In the genomic region with DNA sequence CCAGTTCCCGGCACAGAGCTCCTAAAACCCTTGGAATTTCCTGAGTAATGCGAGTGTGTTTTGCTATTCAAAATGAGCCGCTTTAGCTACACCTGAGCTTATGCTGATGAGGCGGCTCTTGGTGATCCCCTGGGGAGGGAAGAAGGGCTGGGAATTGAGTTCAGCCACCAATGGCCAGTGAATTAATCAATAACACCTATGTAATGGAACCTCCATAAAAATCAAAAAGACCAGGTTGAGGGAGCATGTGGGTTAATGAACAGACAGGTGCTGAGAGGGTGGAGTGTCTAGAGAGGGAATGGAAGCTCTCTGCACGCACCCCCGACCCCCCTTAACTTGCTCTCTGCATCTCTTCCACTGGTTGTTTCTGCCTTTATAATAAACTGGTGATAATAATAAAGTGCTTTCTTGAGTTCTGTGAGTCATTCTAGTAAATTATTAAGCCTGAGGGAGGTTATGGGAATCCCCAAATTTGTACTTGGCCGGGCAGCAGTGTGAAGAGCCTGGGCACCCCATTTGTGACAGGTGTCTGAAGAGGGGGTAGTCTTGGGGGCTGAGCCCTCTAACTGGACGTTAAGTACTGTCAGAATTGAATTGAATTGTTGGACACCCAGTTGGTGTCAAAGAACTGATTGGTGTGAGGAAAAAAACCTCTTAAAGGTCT, we compare ENCODE assay signal across 12 cellular contexts. TPM values are rescaled to one million over a fixed set of nuclear protein-coding genes. Genes with fewer than 3 reads are reported as not detected.
A peak's percentile ranks its signal among the peaks of the same experiment; 100 is the strongest.
DNase-seq lines count a peak whose midpoint lies in the region; ATAC-seq and TF ChIP-seq lines count a peak whose summit lies in the region.
"Had no signal": no experiment of that assay in that cellular context is flagged by ENCODE, and none has a peak within 500 bp of the region (broad histone marks: within the 10 kb centered on the region; RNA-seq: fewer than 3 reads in every experiment).

No MANE protein-coding gene starts in this region.

- no peaks in the 10 kb centered on the region for H3K36me3 ChIP-seq in left lung
- H3K36me3 ChIP-seq in Peyer's patch, result no peaks in the 10 kb centered on the region

- H3K27me3 ChIP-seq in left lung (no peaks in the 10 kb centered on the region), Peyer's patch (no peaks in the 10 kb centered on the region)

- no peak for TF ChIP-seq POLR2A in Peyer's patch (IDR thresholded peaks at IDR 0.05)

- in situ Hi-C loops in GM13977 (cut with MboI; ENCODE audit: low pct_unique_long_range_greater_than_20kb, low sequenced_read_pairs, unreplicated experiment), result no loop called here

- H3K4me3 ChIP-seq in left lung (no peak overlapping the region), Peyer's patch (no peak overlapping the region)

- peaks cover 0 to 3% of the 10 kb centered on the region in 2 donors for H3K9me3 ChIP-seq in left lung
- H3K9me3 ChIP-seq in Peyer's patch, result no peaks in the 10 kb centered on the region

- H3K4me1 ChIP-seq in left lung (peaks cover 0 to 12% of the 10 kb centered on the region in 2 donors), Peyer's patch (peaks cover 0 to 15% (median 10%) of the 10 kb centered on the region in 4 donors)

- DNase-seq in GM13977 (ENCODE audit: low spot score), result peak; percentile 50
- DNase-seq in left lung, result no peak
- DNase-seq in NOMO-1 treated with DMSO at 0.1 percent for 48 hours (lab: John Stamatoyannopoulos, UW; ENCODE audit: unreplicated experiment), result no peak
- no peak for DNase-seq in activated gamma-delta T cell treated with Interleukin-2 at 50 U/mL for 16 hours
- DNase-seq in Peyer's patch, result no peak
- no peak for DNase-seq in posterior vena cava (ENCODE audit: low spot score)
- DNase-seq: aorta, DND-41, KG1, SW 1271 had no signal

- no peak for TF ChIP-seq CTCF in GM13977 (IDR thresholded peaks at IDR 0.05; ENCODE audit: extremely low read depth, insufficient read depth, missing control alignments)
- TF ChIP-seq CTCF in left lung (IDR thresholded peaks at IDR 0.05), result no peak
- TF ChIP-seq CTCF in Peyer's patch (IDR thresholded peaks at IDR 0.05), result no peak

- intact Hi-C loops in left lung (cut with DNase I) (no loop called here), posterior vena cava (cut with DNase I) (no loop called here)

- H3K27ac ChIP-seq in left lung (no peak overlapping the region), Peyer's patch (peak overlapping the region in 1 of 4 donors; percentile 2)

- ATAC-seq in GM21529 (IDR thresholded peaks at IDR 0.05; ENCODE audit: unreplicated experiment), result peak; percentile 40
- ATAC-seq in HG03558 (IDR thresholded peaks at IDR 0.05; ENCODE audit: extremely low read depth, unreplicated experiment), result peak; percentile 30
- ATAC-seq in left lung, result peak; percentile 54

RNA-seq across cellular contexts. Expression of a gene that starts 24.7 kb away (rescaled TPM):
- total RNA-seq in left lung (100 to 1,000 TPM in 1 of 2 donors, 10 to 100 TPM in 1; 82.2 to 121 TPM), Peyer's patch (100 to 1,000 TPM in 1 of 4 donors, 10 to 100 TPM in 3; 58.6 to 122 (median 86.4) TPM), posterior vena cava (10 to 100 TPM; 30.8 to 44.0 TPM)

RNA-seq across cellular contexts. Expression of a gene that starts 36.8 kb away (rescaled TPM):
- 10 to 100 TPM in 1 of 2 donors, 1 to 10 TPM in 1; 7.6 to 17.0 TPM for total RNA-seq in left lung
- total RNA-seq in Peyer's patch, result 10 to 100 TPM in 1 of 4 donors, 1 to 10 TPM in 3; 2.9 to 13.2 (median 4.0) TPM
- 10 to 100 TPM in 1 of 2 donors, 1 to 10 TPM in 1; 9.9 to 12.8 TPM for total RNA-seq in posterior vena cava
